Comparison of ENCODE assay signal across 1 cellular context in genomic region chr6:135212020-135212806, GRCh38.
TF ChIP-seq lines count a peak whose summit lies in the region.

No MANE protein-coding gene starts in this region.

TF ChIP-seq in SK-N-SH treated with all-trans-retinoic acid at 6 μM for 48 hours, 23 proteins besides CTCF, POLR2A, EP300 and RAD21 (continued from another document):
- no peak for TF ChIP-seq TSHZ2 (CRISPR knock-in tag; IDR thresholded peaks at IDR 0.05)
- TF ChIP-seq ZNF8 (CRISPR knock-in tag; IDR thresholded peaks at IDR 0.05): no peak
- TF ChIP-seq ESRRG (CRISPR knock-in tag; IDR thresholded peaks at IDR 0.05): no peak
- no peak for TF ChIP-seq TOX (CRISPR knock-in tag; IDR thresholded peaks at IDR 0.05; ENCODE audit: borderline replicate concordance)
- no peak for TF ChIP-seq ZFP30 (CRISPR knock-in tag; IDR thresholded peaks at IDR 0.05)
